ENCODE assay signal across 19 cellular contexts in the genomic region with DNA sequence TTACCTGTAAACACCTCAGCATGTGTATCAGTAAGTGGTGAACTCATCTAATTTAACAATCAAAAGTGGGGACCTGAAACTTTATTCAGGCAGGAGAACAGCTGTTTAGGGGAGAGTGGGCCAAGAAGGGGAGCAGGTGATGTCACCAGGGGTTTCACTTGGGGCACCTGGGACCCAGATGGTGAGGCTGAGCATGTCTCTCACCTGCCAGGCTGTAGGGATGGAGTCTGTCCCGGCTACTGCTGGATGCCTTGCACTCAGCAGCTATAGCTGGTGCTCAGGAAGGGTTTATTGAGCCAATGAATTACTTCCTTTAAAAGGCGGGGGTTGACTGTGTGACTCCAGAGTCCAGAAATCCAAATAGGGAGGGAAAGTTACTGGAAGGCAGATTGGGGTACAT. TPM values are rescaled to one million over a fixed set of nuclear protein-coding genes. Genes with fewer than 3 reads are reported as not detected.
"Had no signal": no experiment of that assay in that cellular context is flagged by ENCODE, and none has a peak within 500 bp of the region (broad histone marks: within the 10 kb centered on the region; RNA-seq: fewer than 3 reads in every experiment).

No MANE protein-coding gene starts in this region.

- H3K36me3 Mint-ChIP-seq: naive B cell; stimulated activated naive B cell treated with anti-CD40 and anti-IgM and Interleukin-4, amounts not matched to agents 10 μg/mL and 1 μg/mL and 100 μg/mL, for 72 hours had no signal

- H3K4me1 Mint-ChIP-seq: naive B cell; nephron progenitor cell; stimulated activated naive B cell treated with anti-CD40 and anti-IgM and Interleukin-4, amounts not matched to agents 10 μg/mL and 1 μg/mL and 100 μg/mL, for 72 hours; stimulated activated naive CD8-positive, alpha-beta T cell treated with anti-CD3 and anti-CD28 coated beads, Interleukin-15, amount 100 ng/mL, for 72 hours had no signal

- H3K27ac Mint-ChIP-seq: naive B cell; nephron progenitor cell; stimulated activated naive B cell treated with anti-CD40 and anti-IgM and Interleukin-4, amounts not matched to agents 10 μg/mL and 1 μg/mL and 100 μg/mL, for 72 hours; stimulated activated naive CD8-positive, alpha-beta T cell treated with anti-CD3 and anti-CD28 coated beads, Interleukin-15, amount 100 ng/mL, for 72 hours had no signal

- DNase-seq: colonic mucosa; effector CD8-positive, alpha-beta T cell; heart right ventricle; hypothalamus; left ventricle myocardium superior; mesenchymal stem cell; naive B cell; nephron progenitor cell; sigmoid colon; stimulated activated CD4-positive, alpha-beta T cell treated with anti-CD3 and anti-CD28 coated beads, Interleukin-2, amount 100 ng/mL, for 24 hours; stimulated activated CD4-positive, alpha-beta T cell treated with anti-CD3 and anti-CD28 coated beads, Interleukin-4, amount 100 ng/mL, for 4 hours; stimulated activated naive B cell treated with anti-CD40 and anti-IgM and Interleukin-4, amounts not matched to agents 10 μg/mL and 1 μg/mL and 100 μg/mL, for 72 hours; stimulated activated naive CD8-positive, alpha-beta T cell treated with anti-CD3 and anti-CD28 coated beads, Interleukin-15, amount 100 ng/mL, for 72 hours; testis had no signal

- H3K4me3 ChIP-seq: colonic mucosa, heart right ventricle, lung, sigmoid colon, skin epidermis, testis, tibial nerve had no signal

- H3K27me3 ChIP-seq: colonic mucosa, testis, tibial nerve had no signal

- H3K9me3 Mint-ChIP-seq: nephron progenitor cell; stimulated activated naive CD8-positive, alpha-beta T cell treated with anti-CD3 and anti-CD28 coated beads, Interleukin-15, amount 100 ng/mL, for 72 hours had no signal

- H3K27ac ChIP-seq: colonic mucosa, heart right ventricle, sigmoid colon, skin epidermis, testis, tibial nerve had no signal

- H3K4me3 Mint-ChIP-seq: naive B cell; nephron progenitor cell; stimulated activated naive B cell treated with anti-CD40 and anti-IgM and Interleukin-4, amounts not matched to agents 10 μg/mL and 1 μg/mL and 100 μg/mL, for 72 hours; stimulated activated naive CD8-positive, alpha-beta T cell treated with anti-CD3 and anti-CD28 coated beads, Interleukin-15, amount 100 ng/mL, for 72 hours had no signal

- H3K36me3 ChIP-seq: colonic mucosa, heart right ventricle, sigmoid colon, tibial nerve had no signal

- ATAC-seq: esophagus mucosa; heart right ventricle; left ventricle myocardium superior; stimulated activated naive CD8-positive, alpha-beta T cell treated with anti-CD3 and anti-CD28 coated beads, Interleukin-15, amount 100 ng/mL, for 72 hours had no signal

- H3K9me3 ChIP-seq: colonic mucosa, testis, tibial nerve had no signal

- H3K4me1 ChIP-seq: colonic mucosa, sigmoid colon, testis, tibial nerve had no signal

RNA-seq across cellular contexts. Expression of a gene that starts 23.0 kb away (rescaled TPM):
- total RNA-seq: glomerular endothelial cell had no signal
